ENCODE assay signal across 13 cellular contexts in the genomic region with DNA sequence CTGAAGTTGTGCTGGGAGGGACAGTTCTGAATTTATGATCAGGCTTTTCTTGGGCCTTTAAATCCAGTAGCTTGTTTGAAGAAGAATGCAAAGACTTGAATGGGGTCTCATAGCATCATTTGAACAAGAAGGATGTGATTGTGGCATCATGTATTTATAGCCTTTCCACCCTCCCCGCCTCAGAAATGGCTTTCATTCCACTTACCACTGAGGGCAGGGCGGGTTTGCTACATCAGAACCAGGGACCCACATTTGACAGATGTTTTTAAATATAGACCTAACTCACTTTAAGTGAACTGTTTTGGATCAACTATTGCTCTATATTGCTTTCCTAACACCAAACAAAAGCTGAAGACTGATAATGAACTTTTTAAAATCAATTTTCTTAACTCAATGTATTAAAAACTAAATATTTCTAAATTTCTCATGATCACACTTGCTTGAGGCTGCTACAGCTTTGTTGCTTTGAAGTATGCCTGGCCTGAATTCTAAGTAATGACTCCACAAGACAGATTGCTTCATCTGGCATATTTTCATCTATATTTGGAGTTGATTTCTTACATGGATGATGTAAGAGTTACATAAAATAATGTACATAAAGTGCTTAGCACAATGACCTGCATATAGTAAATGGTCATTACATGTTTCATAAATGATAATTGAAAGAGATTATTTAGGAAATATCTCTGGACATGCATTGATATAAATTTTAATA.
DNase-seq lines count a peak whose midpoint lies in the region; ATAC-seq, FAIRE-seq and TF ChIP-seq lines count a peak whose summit lies in the region.
"Had no signal": no experiment of that assay in that cellular context is flagged by ENCODE, and none has a peak within 500 bp of the region (broad histone marks: within the 10 kb centered on the region; RNA-seq: fewer than 3 reads in every experiment).

No MANE protein-coding gene starts in this region.

- no peak overlapping the region for H2AFZ ChIP-seq in mesenchymal stem cell (ENCODE audit: low read depth, low read length)

- H3K4me2 ChIP-seq in mesenchymal stem cell (ENCODE audit: low read length, poor library complexity, severe bottlenecking) = no peak overlapping the region

- H3K9ac ChIP-seq in mesenchymal stem cell (ENCODE audit: low read length) = no peak overlapping the region

- H2BK120ac ChIP-seq in mesenchymal stem cell (ENCODE audit: low read depth, low read length) = no peak overlapping the region

- no peak overlapping the region for H3K14ac ChIP-seq in mesenchymal stem cell (ENCODE audit: low read length in 2 of 2)

- TF ChIP-seq CTCF in fibroblast of the aortic adventitia (IDR thresholded peaks at IDR 0.05; ENCODE audit: insufficient read depth, low read length) = no peak

- H3K36me3 ChIP-seq in mesenchymal stem cell (ENCODE audit: control insufficient read depth in 1 of 2, insufficient read depth in 2 of 2, low read depth in 1 of 2, low read length in 2 of 2) = no peaks in the 10 kb centered on the region
- H3K36me3 ChIP-seq: cardiac muscle cell, esophagus muscularis mucosa had no signal

- H3K27ac ChIP-seq in mesenchymal stem cell (ENCODE audit: low read length, poor library complexity, severe bottlenecking) = no peak overlapping the region
- H3K27ac ChIP-seq: cardiac muscle cell, esophagus muscularis mucosa had no signal

- no peaks in the 10 kb centered on the region for H3K4me1 ChIP-seq in mesenchymal stem cell (ENCODE audit: control insufficient read depth, insufficient read depth, low read depth, low read length)
- H3K4me1 ChIP-seq: esophagus muscularis mucosa had no signal

- H2AK5ac ChIP-seq in mesenchymal stem cell (ENCODE audit: low read length, severe bottlenecking) = no peak overlapping the region

- no peak overlapping the region for H2BK12ac ChIP-seq in mesenchymal stem cell (ENCODE audit: low read length in 2 of 2)

- FAIRE-seq in H54 (lab: Jason Lieb, UNC) = no peak
- FAIRE-seq: islet of Langerhans, K562 had no signal

- H3K23ac ChIP-seq in mesenchymal stem cell (ENCODE audit: low read length in 2 of 2) = no peak overlapping the region

- H4K91ac ChIP-seq in mesenchymal stem cell (ENCODE audit: low read length) = no peak overlapping the region

- H2BK15ac ChIP-seq in mesenchymal stem cell (ENCODE audit: low read depth, poor library complexity, severe bottlenecking) = no peak overlapping the region

- H3K79me1 ChIP-seq in mesenchymal stem cell (replicated peaks; ENCODE audit: low read length, poor library complexity, severe bottlenecking) = no peaks in the 10 kb centered on the region

- no peak overlapping the region for H3K4me3 ChIP-seq in fibroblast of the aortic adventitia (ENCODE audit: low read depth, low read length)
- no peak overlapping the region for H3K4me3 ChIP-seq in mesenchymal stem cell (ENCODE audit: insufficient read depth in 1 of 2, low read depth in 1 of 2, low read length in 2 of 2)
- H3K4me3 ChIP-seq: cardiac muscle cell, esophagus muscularis mucosa, K562 had no signal

- no peak for TF ChIP-seq POLR2A in H54 (IDR thresholded peaks at IDR 0.05; ENCODE audit: low read depth, low read length)

- ATAC-seq in GM18909 (IDR thresholded peaks at IDR 0.05; ENCODE audit: poor library complexity, unreplicated experiment) = peak; percentile 15
- ATAC-seq in GM21786 (IDR thresholded peaks at IDR 0.05; ENCODE audit: unreplicated experiment) = peak; percentile 9
- ATAC-seq in HG03135 (IDR thresholded peaks at IDR 0.05; ENCODE audit: unreplicated experiment) = no peak
- ATAC-seq: K562 had no signal

- H3K27me3 ChIP-seq in mesenchymal stem cell (ENCODE audit: control insufficient read depth in 1 of 2, insufficient read depth in 1 of 2, low read length in 2 of 2) = no peaks in the 10 kb centered on the region
- H3K27me3 ChIP-seq: cardiac muscle cell, esophagus muscularis mucosa had no signal

- H2BK5ac ChIP-seq in mesenchymal stem cell (ENCODE audit: low read depth, low read length, poor library complexity, severe bottlenecking) = no peak overlapping the region

- H3K9me3 ChIP-seq in mesenchymal stem cell (ENCODE audit: control insufficient read depth, low read length) = no peaks in the 10 kb centered on the region
- H3K9me3 ChIP-seq: esophagus muscularis mucosa had no signal

- DNase-seq in HS-5 (ENCODE audit: low read depth) (peak; percentile 5), fibroblast of the aortic adventitia (ENCODE audit: low read depth) (peak; percentile 20), mesenchymal stem cell (no peak), H54 (ENCODE audit: insufficient read length, low spot score) (no peak)
- DNase-seq in activated CD4-positive, CD25-positive, alpha-beta regulatory T cell treated with anti-CD3 and anti-CD28 coated beads, Interleukin-2, amount 50 U/mL, for 72 hours = no peak
- DNase-seq: stimulated activated CD4-positive, alpha-beta T cell treated with anti-CD3 and anti-CD28 coated beads, Interleukin-12 subunit alpha, Interleukin-12 subunit beta, amount 100 ng/mL, for 4 hours had no signal

- 88% methylated on average over 2 of the region's 2 CpGs for WGBS in mesenchymal stem cell

- no peak overlapping the region for H4K8ac ChIP-seq in mesenchymal stem cell (ENCODE audit: low read length)

- no peak overlapping the region for H3K4ac ChIP-seq in mesenchymal stem cell (ENCODE audit: low read depth in 1 of 2, low read length in 2 of 2)

- no peak overlapping the region for H3K18ac ChIP-seq in mesenchymal stem cell (ENCODE audit: low read depth in 1 of 2, low read length in 2 of 2)

Comparison
In these comparisons a context has a peak if more than half of its experiments do, and no peak if none do; other contexts are left out.
1. DNase-seq: peak in HS-5 (single experiment) and fibroblast of the aortic adventitia (single experiment); none in mesenchymal stem cell (single experiment), activated CD4-positive, CD25-positive, alpha-beta regulatory T cell treated with anti-CD3 and anti-CD28 coated beads, Interleukin-2, amount 50 U/mL, for 72 hours (single experiment) and H54 (single experiment).